ENCODE assay signal across 11 cellular contexts in the genomic region with DNA sequence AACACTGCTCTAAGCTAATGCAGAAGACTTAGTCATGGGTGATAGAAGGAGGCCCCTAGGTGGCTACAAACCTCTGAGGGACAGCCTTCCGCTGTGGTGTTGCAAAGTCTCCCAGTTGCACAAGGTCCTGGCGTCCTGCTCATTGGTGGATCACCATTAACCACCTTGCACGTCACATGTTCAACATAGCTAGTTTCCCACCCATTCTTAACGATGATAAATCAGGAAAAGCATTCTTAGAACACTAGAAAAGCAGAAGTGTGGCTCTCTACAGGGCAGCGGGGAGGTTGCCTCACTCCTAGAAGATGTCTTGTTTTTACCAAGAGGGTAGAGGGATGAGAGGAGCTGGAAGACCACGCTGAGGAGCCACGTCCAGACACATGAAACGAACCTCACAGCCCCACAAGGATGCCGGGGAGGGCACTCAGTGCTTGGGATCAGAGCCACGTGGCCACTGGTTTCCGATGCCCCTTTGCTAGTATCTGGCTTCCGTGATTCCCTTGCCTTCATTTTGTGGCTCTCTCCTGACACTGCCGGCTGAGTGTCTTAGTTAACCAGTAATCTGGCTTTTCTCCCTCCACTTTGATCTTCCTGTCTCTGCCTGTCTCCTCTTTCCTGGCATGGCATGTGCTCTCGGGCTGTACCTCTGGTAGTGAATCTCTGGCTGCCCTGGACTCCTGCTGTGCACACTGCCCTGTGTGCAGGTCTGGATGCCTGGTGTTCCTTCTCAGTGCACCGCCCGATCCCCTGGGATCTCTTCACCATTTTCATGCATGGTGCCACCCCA.
DNase-seq lines count a peak whose midpoint lies in the region; ATAC-seq, FAIRE-seq and TF ChIP-seq lines count a peak whose summit lies in the region.
"Had no signal": no experiment of that assay in that cellular context is flagged by ENCODE, and none has a peak within 500 bp of the region (broad histone marks: within the 10 kb centered on the region; RNA-seq: fewer than 3 reads in every experiment).

No MANE protein-coding gene starts in this region.

- peak; percentile 60 for FAIRE-seq in HepG2 (lab: Jason Lieb, UNC)

- peak; percentile 20 for TF ChIP-seq CTCF in HepG2 (CRISPR knock-in tag; IDR thresholded peaks at IDR 0.05)

- in situ Hi-C loops in HepG2 (cut with HindIII; ENCODE audit: extremely low pct_ligation_motif_present, low pct_unique_long_range_greater_than_20kb): no loop called here

- H3K27ac ChIP-seq in HepG2 (ENCODE audit: extremely low read length, insufficient read depth, low read length): peak overlapping the region; percentile 37

- POLR2A ChIA-PET in activated CD8-positive, alpha-beta T cell treated with anti-CD3 and anti-CD28 coated beads, Interleukin-2, amount 10 ng/mL, durations not matched to agents 7 days and 5 days (lab: Charles Lee): interaction anchor here (0.9 to 2.1 kb wide), 2 partner anchors 45 to 58 kb away, joined by 3 to 8 read pairs; no protein-coding TSS in a partner anchor
- POLR2A ChIA-PET in HepG2 (lab: Yijun Ruan, JAX): interaction anchor here (0.9 to 1.5 kb wide), 3 partner anchors 25 to 44 kb away, joined by 3 to 4 read pairs (median 3); no protein-coding TSS in a partner anchor

- no peak for TF ChIP-seq RAD21 in HepG2 (CRISPR knock-in tag; IDR thresholded peaks at IDR 0.05)

- H3K4me1 ChIP-seq in HepG2 (ENCODE audit: insufficient read depth, low read length): peaks cover 58% of the 10 kb centered on the region

- no peaks in the 10 kb centered on the region for H3K9me3 Mint-ChIP-seq in activated CD8-positive, alpha-beta T cell treated with anti-CD3 and anti-CD28 coated beads, Interleukin-2, amount 10 ng/mL, durations not matched to agents 7 days and 5 days (ENCODE audit: insufficient read depth)
- H3K9me3 Mint-ChIP-seq: CD8-positive, alpha-beta T cell had no signal

- H3K9ac ChIP-seq in HepG2 (ENCODE audit: insufficient read depth, low read depth, low read length): peak overlapping the region; percentile 25

- BruUV-seq in HepG2 (replicated peaks; lab: Mats Ljungman, UMichigan): no TSS peak

- peak overlapping the region; percentile 18; the same call in 1 of the 2 replicates for H3K4me2 ChIP-seq in HepG2 (ENCODE audit: low read depth, low read length)

- CTCF ChIA-PET in activated CD8-positive, alpha-beta T cell treated with anti-CD3 and anti-CD28 coated beads, Interleukin-2, amount 10 ng/mL, durations not matched to agents 7 days and 5 days (lab: Charles Lee): interaction anchor here (1.0 to 2.2 kb wide), 2 partner anchors 58 to 172 kb away, joined by 4 to 5 read pairs; no protein-coding TSS in a partner anchor
- CTCF ChIA-PET in HepG2 (lab: Yijun Ruan, JAX; ENCODE audit: low intra/inter-chr PET ratio, low total read pairs): no interaction called here

- H2AFZ ChIP-seq in HepG2 (ENCODE audit: low read length): peak overlapping the region; percentile 35

- TF ChIP-seq EP300 in HepG2 (IDR thresholded peaks at IDR 0.05; ENCODE audit: low read depth in 2 of 2, low read length in 2 of 2) (peak in 1 of 2 experiments; percentile 36; a peak in 1 of 4 replicates), HepG2 (CRISPR knock-in tag; IDR thresholded peaks at IDR 0.05; ENCODE audit: borderline replicate concordance) (no peak)

- H3K27me3 Mint-ChIP-seq in activated CD8-positive, alpha-beta T cell treated with anti-CD3 and anti-CD28 coated beads, Interleukin-2, amount 10 ng/mL, durations not matched to agents 7 days and 5 days (ENCODE audit: low read depth): no peaks in the 10 kb centered on the region

- peaks cover 62% of the 10 kb centered on the region for H3K4me1 Mint-ChIP-seq in activated CD8-positive, alpha-beta T cell treated with anti-CD3 and anti-CD28 coated beads, Interleukin-2, amount 10 ng/mL, durations not matched to agents 7 days and 5 days (ENCODE audit: low read depth)

- ATAC-seq in GM21381 (IDR thresholded peaks at IDR 0.05; ENCODE audit: unreplicated experiment) (peak; percentile 45), HepG2 (peak; percentile 96), GM18861 (IDR thresholded peaks at IDR 0.05; ENCODE audit: unreplicated experiment) (no peak), HG02623 (IDR thresholded peaks at IDR 0.05; ENCODE audit: unreplicated experiment) (no peak), HG03457 (IDR thresholded peaks at IDR 0.05; ENCODE audit: unreplicated experiment) (no peak)
- ATAC-seq in activated CD8-positive, alpha-beta T cell treated with anti-CD3 and anti-CD28 coated beads, Interleukin-2, amount 10 ng/mL, durations not matched to agents 7 days and 5 days: peak; percentile 9
- ATAC-seq: CD8-positive, alpha-beta T cell had no signal

- no peaks in the 10 kb centered on the region for H3K9me3 ChIP-seq in HepG2 (ENCODE audit: low read length)

- H3K4me3 Mint-ChIP-seq in activated CD8-positive, alpha-beta T cell treated with anti-CD3 and anti-CD28 coated beads, Interleukin-2, amount 10 ng/mL, durations not matched to agents 7 days and 5 days: no peak overlapping the region
- H3K4me3 Mint-ChIP-seq: CD8-positive, alpha-beta T cell had no signal

- H4K20me1 ChIP-seq in HepG2 (ENCODE audit: insufficient read depth, low read length): no peaks in the 10 kb centered on the region

- H3K27ac Mint-ChIP-seq in activated CD8-positive, alpha-beta T cell treated with anti-CD3 and anti-CD28 coated beads, Interleukin-2, amount 10 ng/mL, durations not matched to agents 7 days and 5 days: peak overlapping the region; percentile 78
- H3K27ac Mint-ChIP-seq: CD8-positive, alpha-beta T cell had no signal

- H3K36me3 Mint-ChIP-seq in activated CD8-positive, alpha-beta T cell treated with anti-CD3 and anti-CD28 coated beads, Interleukin-2, amount 10 ng/mL, durations not matched to agents 7 days and 5 days (ENCODE audit: low read depth): peaks cover 50% of the 10 kb centered on the region

- DNase-seq in CD1c-positive myeloid dendritic cell (ENCODE audit: extremely low spot score): peak; percentile 95
- no peak for DNase-seq in activated CD8-positive, alpha-beta T cell treated with anti-CD3 and anti-CD28 coated beads, Interleukin-2, amount 10 ng/mL, durations not matched to agents 7 days and 5 days
- peak; percentile 86 for DNase-seq in HepG2 (ENCODE audit: low spot score)
- no peak for DNase-seq in stimulated activated CD4-positive, alpha-beta T cell treated with anti-CD3 and anti-CD28 coated beads, Interleukin-15, amount 100 ng/mL, for 24 hours
- DNase-seq: CD8-positive, alpha-beta T cell; dermis blood vessel endothelial cell; NCI-H69 had no signal

- intact Hi-C loops in HepG2 (cut with micrococcal nuclease; ENCODE audit: unreplicated experiment): loop anchor here (2.0 kb wide), 1 partner anchor 69 kb away; no protein-coding TSS in a partner anchor

- WGBS in HepG2 (ENCODE audit: low lambda C conversion rate): 74% methylated on average over 16 of the region's 16 CpGs

- H3K79me2 ChIP-seq in HepG2 (ENCODE audit: insufficient read depth, low read length): no peaks in the 10 kb centered on the region

- no peaks in the 10 kb centered on the region for H3K36me3 ChIP-seq in HepG2 (replicated peaks in 1 of 2; ENCODE audit: control insufficient read depth in 1 of 2, insufficient read depth in 2 of 2, low read length in 2 of 2)

- H3K4me3 ChIP-seq in HepG2 (replicated peaks in 1 of 3; ENCODE audit: insufficient read depth in 1 of 3, low read depth in 2 of 3, low read length in 3 of 3): no peak overlapping the region

- no peaks in the 10 kb centered on the region for H3K27me3 ChIP-seq in HepG2 (ENCODE audit: control insufficient read depth in 1 of 2, insufficient read depth in 2 of 2, low read length in 2 of 2)

- 0 out of 4 replicates have a peak, but pooled peaks of 1 of the 2 experiments have one; percentile 29 for TF ChIP-seq POLR2A in HepG2 (IDR thresholded peaks at IDR 0.05; ENCODE audit: insufficient read depth in 1 of 2, low read depth in 2 of 2, low read length in 2 of 2)

TF ChIP-seq in HepG2, 621 proteins besides CTCF, POLR2A, EP300 and RAD21 (continues in another document):
- TF ChIP-seq TSC22D2 (CRISPR knock-in tag; IDR thresholded peaks at IDR 0.05; ENCODE audit: borderline replicate concordance) (peak; percentile 60; the same call in 1 of the 2 replicates), MZF1 (CRISPR knock-in tag; IDR thresholded peaks at IDR 0.05; ENCODE audit: borderline replicate concordance) (no peak), IRF9 (CRISPR knock-in tag; IDR thresholded peaks at IDR 0.05; ENCODE audit: borderline replicate concordance) (peak; percentile 63; the same call in 1 of the 2 replicates), ZNF20 (CRISPR knock-in tag; IDR thresholded peaks at IDR 0.05) (no peak), ZSCAN25 (CRISPR knock-in tag; IDR thresholded peaks at IDR 0.05) (peak; percentile 89; the same call in 1 of the 2 replicates)
- TF ChIP-seq, protein P1, sequence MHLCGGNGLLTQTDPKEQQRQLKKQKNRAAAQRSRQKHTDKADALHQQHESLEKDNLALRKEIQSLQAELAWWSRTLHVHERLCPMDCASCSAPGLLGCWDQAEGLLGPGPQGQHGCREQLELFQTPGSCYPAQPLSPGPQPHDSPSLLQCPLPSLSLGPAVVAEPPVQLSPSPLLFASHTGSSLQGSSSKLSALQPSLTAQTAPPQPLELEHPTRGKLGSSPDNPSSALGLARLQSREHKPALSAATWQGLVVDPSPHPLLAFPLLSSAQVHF (CRISPR knock-in tag; IDR thresholded peaks at IDR 0.05): peak; percentile 87; the same call in 1 of the 2 replicates
- TF ChIP-seq, protein P2, sequence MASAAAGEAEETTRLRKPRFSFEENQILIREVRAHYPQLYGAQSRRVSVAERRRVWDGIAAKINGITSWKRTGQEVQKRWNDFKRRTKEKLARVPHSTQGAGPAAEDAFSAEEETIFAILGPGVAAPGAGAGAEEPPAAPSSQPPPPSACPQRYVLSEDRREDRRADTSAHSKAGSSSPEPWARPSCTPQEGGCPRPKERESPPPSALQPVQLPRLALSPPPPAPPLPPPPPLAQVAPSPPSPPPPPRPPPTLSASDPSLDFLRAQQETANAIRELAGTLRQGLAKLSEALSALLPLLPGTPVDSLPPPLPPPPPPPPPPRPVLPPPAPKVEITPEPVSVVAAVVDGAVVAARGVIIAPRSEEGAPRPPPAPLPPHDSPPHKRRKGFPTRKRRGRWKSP (CRISPR knock-in tag; IDR thresholded peaks at IDR 0.05): 0 out of 2 replicates have a peak, but pooled peaks have one; percentile 72

Comparison
In these comparisons a context has a peak if more than half of its experiments do, and no peak if none do; other contexts are left out.
1. DNase-seq: peak in CD1c-positive myeloid dendritic cell (single experiment) and HepG2 (single experiment); none in activated CD8-positive, alpha-beta T cell treated with anti-CD3 and anti-CD28 coated beads, Interleukin-2, amount 10 ng/mL, durations not matched to agents 7 days and 5 days (single experiment) and stimulated activated CD4-positive, alpha-beta T cell treated with anti-CD3 and anti-CD28 coated beads, Interleukin-15, amount 100 ng/mL, for 24 hours (single experiment).
2. ATAC-seq: peak in GM21381 (single experiment), activated CD8-positive, alpha-beta T cell treated with anti-CD3 and anti-CD28 coated beads, Interleukin-2, amount 10 ng/mL, durations not matched to agents 7 days and 5 days (single experiment) and HepG2 (single experiment); none in GM18861 (single experiment), HG02623 (single experiment) and HG03457 (single experiment).